In the genomic region with DNA sequence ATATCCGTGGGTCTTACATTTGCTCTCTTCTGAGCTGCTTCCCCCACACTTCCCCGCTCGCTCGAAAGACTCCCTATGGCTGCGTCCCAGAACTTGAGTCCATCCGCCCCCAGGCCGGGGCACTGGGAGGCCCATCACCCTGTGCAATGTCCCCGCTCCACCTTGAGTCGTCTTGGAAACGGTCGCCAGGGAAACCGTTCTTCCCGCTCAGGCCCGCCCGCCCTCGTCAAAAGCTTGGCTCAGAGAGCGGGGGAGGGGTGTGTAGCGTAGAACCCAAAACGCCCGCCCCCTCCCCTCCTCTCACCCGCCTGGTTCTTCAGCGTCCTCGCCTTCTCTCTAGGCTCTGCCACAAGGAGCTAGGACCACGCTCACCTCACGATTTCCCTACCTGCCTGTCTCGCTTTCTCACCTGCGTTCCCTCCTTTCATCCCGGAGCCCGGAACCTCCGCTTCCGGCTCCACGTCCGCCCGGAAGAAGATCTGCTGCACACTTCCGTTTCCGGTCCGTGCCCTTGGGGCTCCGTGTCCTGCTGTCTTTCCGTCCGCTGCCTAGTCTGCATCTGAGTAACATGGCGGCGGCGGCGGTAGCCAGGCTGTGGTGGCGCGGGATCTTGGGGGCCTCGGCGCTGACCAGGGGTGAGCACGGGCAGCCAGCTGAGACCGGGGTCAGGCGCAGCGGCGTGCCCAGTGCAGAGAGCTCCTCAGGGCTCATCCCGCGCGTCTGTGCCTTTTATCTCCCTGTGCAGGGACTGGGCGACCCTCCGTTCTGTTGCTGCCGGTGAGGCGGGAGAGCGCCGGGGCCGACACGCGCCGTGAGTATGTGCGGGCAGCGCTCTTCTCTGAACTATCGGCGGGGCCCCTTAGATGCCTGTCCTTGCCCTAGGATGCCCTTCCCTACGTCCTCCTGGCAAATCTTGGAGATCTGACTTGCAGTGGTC, we compare ENCODE assay signal across 8 cellular contexts. TPM values are rescaled to one million over a fixed set of nuclear protein-coding genes. Genes with fewer than 3 reads are reported as not detected.
DNase-seq lines count a peak whose midpoint lies in the region; ATAC-seq and TF ChIP-seq lines count a peak whose summit lies in the region.

Gene KBTBD4, minus strand, starts transcription at position 447 of the 937 bp plus-strand sequence. Its CDS starts 19 bp downstream, at position 428.
Gene NDUFS3, plus strand, starts transcription at position 551 of the 937 bp plus-strand sequence. Its CDS starts 18 bp downstream, at position 569.

- H3K4me1 Mint-ChIP-seq in activated T-cell treated with anti-CD3 and anti-CD28 coated beads, Interleukin-2, amount 50 U/mL, for 24 hours (ENCODE audit: low read depth): peaks cover 42% of the 10 kb centered on the region

- H3K27me3 Mint-ChIP-seq in activated T-cell treated with anti-CD3 and anti-CD28 coated beads, Interleukin-2, amount 50 U/mL, for 24 hours: no peaks in the 10 kb centered on the region

- peak; percentile 38 for DNase-seq in DMS53 treated with DMSO at 0.1 percent for 48 hours (lab: John Stamatoyannopoulos, UW; ENCODE audit: unreplicated experiment)
- peak; percentile 86 for DNase-seq in KG1 (lab: John Stamatoyannopoulos, UW)
- DNase-seq in activated T-cell treated with anti-CD3 and anti-CD28 coated beads, Interleukin-2, amount 50 U/mL, for 24 hours: peak; percentile 95
- peak; percentile 82 for DNase-seq in stimulated activated CD8-positive, alpha-beta memory T cell treated with anti-CD3 and anti-CD28 coated beads, Interleukin-7, amount 100 ng/mL, for 24 hours (ENCODE audit: low read depth)

- H3K9me3 Mint-ChIP-seq in activated T-cell treated with anti-CD3 and anti-CD28 coated beads, Interleukin-2, amount 50 U/mL, for 24 hours: no peaks in the 10 kb centered on the region

- peaks cover 36 to 49% of the 10 kb centered on the region in 2 donors for H3K36me3 ChIP-seq in muscle layer of duodenum (ENCODE audit: control insufficient read depth in 1 of 2, insufficient read depth in 2 of 2, low read length in 2 of 2)

- peak within 1 kb of the TSS; percentile 98 to 99 for H3K4me3 ChIP-seq in muscle layer of duodenum (ENCODE audit: low read depth in 1 of 2, low read length in 2 of 2)

- H3K36me3 Mint-ChIP-seq in activated T-cell treated with anti-CD3 and anti-CD28 coated beads, Interleukin-2, amount 50 U/mL, for 24 hours (ENCODE audit: low read depth): peaks cover 99% of the 10 kb centered on the region

- peak within 1 kb of the TSS; percentile 99 for H3K27ac Mint-ChIP-seq in activated T-cell treated with anti-CD3 and anti-CD28 coated beads, Interleukin-2, amount 50 U/mL, for 24 hours

- peak within 1 kb of the TSS; percentile 93 for H3K4me3 Mint-ChIP-seq in activated T-cell treated with anti-CD3 and anti-CD28 coated beads, Interleukin-2, amount 50 U/mL, for 24 hours

- no peaks in the 10 kb centered on the region for H3K9me3 ChIP-seq in muscle layer of duodenum (ENCODE audit: control insufficient read depth in 1 of 2, low read length in 2 of 2)

- no peaks in the 10 kb centered on the region for H3K27me3 ChIP-seq in muscle layer of duodenum (ENCODE audit: low read depth, low read length)

- peak within 1 kb of the TSS; percentile 84 for H3K27ac ChIP-seq in muscle layer of duodenum (ENCODE audit: low read length)

- ATAC-seq in GM21737 (IDR thresholded peaks at IDR 0.05; ENCODE audit: unreplicated experiment) (peak; percentile 90), esophagus mucosa (peak; percentile 96)

- peaks cover 18 to 26% of the 10 kb centered on the region in 2 donors for H3K4me1 ChIP-seq in muscle layer of duodenum (ENCODE audit: control insufficient read depth in 1 of 2, insufficient read depth in 2 of 2, low read length in 2 of 2)

TF ChIP-seq in PFSK-1, 5 proteins besides CTCF, POLR2A, EP300 and RAD21:
- TF ChIP-seq REST (IDR thresholded peaks at IDR 0.05; ENCODE audit: insufficient read depth in 1 of 2, low read depth in 2 of 2, low read length in 2 of 2) (peak in 1 of 2 experiments; percentile 76; a peak in 3 of 4 replicates), TAF1 (IDR thresholded peaks at IDR 0.05; ENCODE audit: borderline replicate concordance, insufficient read depth, low read length) (peak; percentile 98), POLR2AphosphoS5 (IDR thresholded peaks at IDR 0.05; ENCODE audit: low read depth, low read length) (peak; percentile 94), SIN3A (IDR thresholded peaks at IDR 0.05; ENCODE audit: borderline replicate concordance, insufficient read depth, low read length) (peak; percentile 85; the same call in 1 of the 2 replicates), FOXP2 (optimal IDR thresholded peaks at IDR 0.05; ENCODE audit: borderline replicate concordance, extremely low read depth, extremely low read length, insufficient read depth) (peak; percentile 96)

RNA-seq across cellular contexts. Expression of gene KBTBD4, which starts in this region (rescaled TPM):
- polyA plus RNA-seq in PFSK-1 (2012; ENCODE audit: insufficient read length, low read depth): 8.9 TPM
- 8.0 TPM for total RNA-seq in esophagus mucosa

RNA-seq across cellular contexts. Expression of gene NDUFS3, which starts in this region (rescaled TPM):
- 179 TPM for polyA plus RNA-seq in PFSK-1 (2012; ENCODE audit: insufficient read length, low read depth)
- total RNA-seq in esophagus mucosa: 103 TPM

Comparison
In these comparisons a context has a peak if more than half of its experiments do, and no peak if none do; other contexts are left out.
1. Peak in every context shown above with its lines: DNase-seq, ATAC-seq, H3K4me3 ChIP-seq and H3K27ac ChIP-seq.
2. DNase-seq: peak in every context shown above with its lines; median percentile 95 in activated T-cell treated with anti-CD3 and anti-CD28 coated beads, Interleukin-2, amount 50 U/mL, for 24 hours; 86 in KG1; 82 in stimulated activated CD8-positive, alpha-beta memory T cell treated with anti-CD3 and anti-CD28 coated beads, Interleukin-7, amount 100 ng/mL, for 24 hours; 38 in DMS53 treated with DMSO at 0.1 percent for 48 hours.